8 cellular contexts compared by ENCODE assay signal in genomic region chr18:13136056-13136688, GRCh38.
DNase-seq lines count a peak whose midpoint lies in the region; ATAC-seq and TF ChIP-seq lines count a peak whose summit lies in the region.

No MANE protein-coding gene starts in this region.

- H3K27me3 Mint-ChIP-seq in CD4-positive, alpha-beta memory T cell: no peaks in the 10 kb centered on the region
- H3K27me3 Mint-ChIP-seq in HFFc6 (ENCODE audit: insufficient read depth): peaks cover 13% of the 10 kb centered on the region

- DNase-seq in CD4-positive, alpha-beta memory T cell: peak; percentile 54 to 79 (median 59)
- DNase-seq in HFFc6: no peak
- peak; percentile 66 to 70 for DNase-seq in activated CD4-positive, alpha-beta T cell treated with anti-CD3 and anti-CD28 coated beads, Interleukin-2, amount 50 U/mL, for 48 hours
- DNase-seq in fibroblast of the aortic adventitia (ENCODE audit: low read depth): no peak
- no peak for DNase-seq in activated CD4-positive, CD25-positive, alpha-beta regulatory T cell (lab: John Stamatoyannopoulos, UW)
- no peak for DNase-seq in GM03348 (ENCODE audit: low spot score)

- POLR2A ChIA-PET in CD4-positive, alpha-beta memory T cell (lab: Charles Lee; ENCODE audit: partially characterized antibody): interaction anchor here (1.2 to 2.1 kb wide), 3 partner anchors 9 to 16 kb away, joined by 4 to 17 read pairs (median 4); no protein-coding TSS in a partner anchor

- peak overlapping the region; percentile 73 to 94 (median 81) for H3K27ac Mint-ChIP-seq in CD4-positive, alpha-beta memory T cell
- no peak overlapping the region for H3K27ac Mint-ChIP-seq in HFFc6

- peaks cover 19% of the 10 kb centered on the region for H3K4me1 ChIP-seq in CD4-positive, alpha-beta memory T cell (ENCODE audit: insufficient read depth, low read length)
- peaks cover 11% of the 10 kb centered on the region for H3K4me1 ChIP-seq in skeletal muscle satellite cell (ENCODE audit: control insufficient read depth, insufficient read depth, low read length)

- peak overlapping the region; percentile 82 to 99 (median 88) for H3K4me3 Mint-ChIP-seq in CD4-positive, alpha-beta memory T cell
- peak overlapping the region; percentile 41; the same call in 1 of the 2 replicates for H3K4me3 Mint-ChIP-seq in HFFc6

- peak overlapping the region; percentile 79 for H3K9ac ChIP-seq in skeletal muscle satellite cell (ENCODE audit: low read depth, low read length)

- H3K4me2 ChIP-seq in skeletal muscle satellite cell (ENCODE audit: low read length): peak overlapping the region; percentile 98

- CTCF ChIA-PET in CD4-positive, alpha-beta memory T cell (lab: Charles Lee; ENCODE audit: partially characterized antibody): interaction anchor here (1.0 kb wide), 1 partner anchor 23 kb away, joined by 3 read pairs; no protein-coding TSS in a partner anchor

- peaks cover 19 to 29% (median 24%) of the 10 kb centered on the region in 4 donors for H3K4me1 Mint-ChIP-seq in CD4-positive, alpha-beta memory T cell
- peaks cover 12% of the 10 kb centered on the region for H3K4me1 Mint-ChIP-seq in HFFc6 (ENCODE audit: low read depth)

- H3K27me3 ChIP-seq in CD4-positive, alpha-beta memory T cell (ENCODE audit: insufficient read depth, low read length): no peaks in the 10 kb centered on the region
- no peaks in the 10 kb centered on the region for H3K27me3 ChIP-seq in skeletal muscle satellite cell (ENCODE audit: control insufficient read depth, insufficient read depth, low read length)

- H3K4me3 ChIP-seq in CD4-positive, alpha-beta memory T cell (ENCODE audit: low read length in 2 of 2): peak overlapping the region in 1 of 2 donors; percentile 69
- H3K4me3 ChIP-seq in fibroblast of the aortic adventitia (ENCODE audit: low read depth, low read length): peak overlapping the region; percentile 54
- peak overlapping the region; percentile 78 for H3K4me3 ChIP-seq in skeletal muscle satellite cell (ENCODE audit: low read length)

- no peaks in the 10 kb centered on the region for H3K9me3 Mint-ChIP-seq in CD4-positive, alpha-beta memory T cell
- peaks cover 12% of the 10 kb centered on the region for H3K9me3 Mint-ChIP-seq in HFFc6

- intact Hi-C loops in CD4-positive, alpha-beta memory T cell (cut with micrococcal nuclease): loop anchor here (5.0 kb wide), 4 partner anchors 144 to 759 kb away; partner anchors contain the start of genes AFG3L2 and CEP192

- H3K36me3 ChIP-seq in CD4-positive, alpha-beta memory T cell (ENCODE audit: insufficient read depth, low read length): no peaks in the 10 kb centered on the region
- no peaks in the 10 kb centered on the region for H3K36me3 ChIP-seq in skeletal muscle satellite cell (ENCODE audit: insufficient read depth, low read length)

- TF ChIP-seq CTCF in HFFc6 (IDR thresholded peaks at IDR 0.05): no peak
- no peak for TF ChIP-seq CTCF in fibroblast of the aortic adventitia (IDR thresholded peaks at IDR 0.05; ENCODE audit: insufficient read depth, low read length)

- ATAC-seq in HG03457 (IDR thresholded peaks at IDR 0.05; ENCODE audit: unreplicated experiment): no peak

- peak overlapping the region; percentile 54 for H3K27ac ChIP-seq in CD4-positive, alpha-beta memory T cell (ENCODE audit: low read depth, low read length)

- peaks cover 0 to 10% of the 10 kb centered on the region in 2 donors for H3K36me3 Mint-ChIP-seq in CD4-positive, alpha-beta memory T cell
- peaks cover 9% of the 10 kb centered on the region; the same call in 1 of the 2 replicates for H3K36me3 Mint-ChIP-seq in HFFc6 (ENCODE audit: low read depth)

- H3K9me3 ChIP-seq in CD4-positive, alpha-beta memory T cell (ENCODE audit: control insufficient read depth in 1 of 2, low read length in 2 of 2): no peaks in the 10 kb centered on the region
- H3K9me3 ChIP-seq in skeletal muscle satellite cell (replicated peaks; ENCODE audit: low read length): no peaks in the 10 kb centered on the region

Comparison
In these comparisons a context has a peak if more than half of its experiments do, and no peak if none do; other contexts are left out.
1. DNase-seq: peak in CD4-positive, alpha-beta memory T cell (5 of 5) and activated CD4-positive, alpha-beta T cell treated with anti-CD3 and anti-CD28 coated beads, Interleukin-2, amount 50 U/mL, for 48 hours (2 of 2); none in HFFc6 (single experiment), fibroblast of the aortic adventitia (single experiment), activated CD4-positive, CD25-positive, alpha-beta regulatory T cell (0 of 4) and GM03348 (single experiment).